Comparison of ENCODE assay signal across 1 cellular context in the genomic region with DNA sequence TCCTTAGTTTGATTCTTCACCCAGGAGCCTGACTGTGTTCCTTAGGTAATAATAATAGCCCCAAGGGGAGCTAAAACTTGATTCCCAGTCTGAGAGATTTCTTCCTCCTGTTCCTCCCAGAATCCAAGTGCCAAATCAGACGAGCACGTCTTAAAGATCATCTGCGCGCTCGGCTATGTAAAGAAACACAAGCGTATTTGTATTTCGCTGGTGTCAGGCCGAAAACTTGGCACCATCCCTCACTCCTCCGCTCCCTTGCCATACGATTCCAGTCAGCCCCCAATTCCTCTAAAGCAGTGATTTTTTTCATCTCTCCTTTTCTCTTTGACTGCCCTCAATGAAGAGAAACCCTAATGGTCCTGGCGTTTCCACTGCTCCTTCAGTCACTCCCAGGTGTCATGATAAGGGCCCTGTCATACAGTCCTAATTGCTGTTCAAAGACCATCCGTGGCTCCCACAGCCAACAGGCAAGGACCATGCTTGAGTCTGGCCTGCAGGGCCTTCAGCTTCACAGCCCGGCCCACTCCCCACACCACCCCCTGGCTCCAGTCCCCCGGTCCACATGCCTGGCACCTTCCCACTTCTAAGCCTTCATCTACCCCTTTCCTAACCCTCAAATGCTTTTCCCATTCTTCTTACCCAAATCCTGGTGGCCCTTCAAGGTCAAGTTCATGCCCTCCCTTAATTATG.
TF ChIP-seq lines count a peak whose summit lies in the region.

No MANE protein-coding gene starts in this region.

TF ChIP-seq in SK-N-SH treated with all-trans-retinoic acid at 6 μM for 48 hours, 23 proteins besides CTCF, POLR2A, EP300 and RAD21 (continued from another document):
- no peak for TF ChIP-seq SNAI2 (CRISPR knock-in tag; IDR thresholded peaks at IDR 0.05)
- TF ChIP-seq ESRRG (CRISPR knock-in tag; IDR thresholded peaks at IDR 0.05), result no peak
